ENCODE assay signal across 8 cellular contexts in genomic region chr19:49489601-49490167, GRCh38. TPM values are rescaled to one million over a fixed set of nuclear protein-coding genes. Genes with fewer than 3 reads are reported as not detected.
A peak's percentile ranks its signal among the peaks of the same experiment; 100 is the strongest.
DNase-seq lines count a peak whose midpoint lies in the region; ATAC-seq and TF ChIP-seq lines count a peak whose summit lies in the region.

No MANE protein-coding gene starts in this region.

- peaks cover 50% of the 10 kb centered on the region for H3K4me1 ChIP-seq in CD8-positive, alpha-beta memory T cell (ENCODE audit: insufficient read depth, low read length)

- H3K4me3 Mint-ChIP-seq in CD8-positive, alpha-beta memory T cell: peak overlapping the region; percentile 86 to 99 (median 97)
- H3K4me3 Mint-ChIP-seq in MCF 10A (ENCODE audit: unreplicated experiment): peak overlapping the region; percentile 95
- peak overlapping the region; percentile 47 for H3K4me3 Mint-ChIP-seq in natural killer cell

- peaks cover 14 to 80% (median 33%) of the 10 kb centered on the region in 3 donors for H3K36me3 Mint-ChIP-seq in CD8-positive, alpha-beta memory T cell
- H3K36me3 Mint-ChIP-seq in MCF 10A (ENCODE audit: insufficient read depth, unreplicated experiment): peaks cover 76% of the 10 kb centered on the region
- H3K36me3 Mint-ChIP-seq in natural killer cell: peaks cover 8% of the 10 kb centered on the region

- CTCF ChIA-PET in CD8-positive, alpha-beta memory T cell (lab: Charles Lee): interaction anchor here (1.1 to 2.9 kb wide), 11 partner anchors 12 to 189 kb away, joined by 3 to 14 read pairs (median 8); partner anchors contain the start of gene FLT3LG
- CTCF ChIA-PET in MCF 10A (lab: Yijun Ruan, JAX): interaction anchor here (0.8 kb wide), 1 partner anchor 183 kb away, joined by 3 read pairs; no protein-coding TSS in a partner anchor

- peaks cover 0 to 14% (median 6%) of the 10 kb centered on the region in 5 donors for H3K9me3 Mint-ChIP-seq in CD8-positive, alpha-beta memory T cell
- H3K9me3 Mint-ChIP-seq in MCF 10A (ENCODE audit: unreplicated experiment): no peaks in the 10 kb centered on the region
- H3K9me3 Mint-ChIP-seq in natural killer cell: no peaks in the 10 kb centered on the region

- intact Hi-C loops in MCF 10A (cut with micrococcal nuclease) (loop anchor here (5.0 kb wide), 1 partner anchor 37 kb away; the partner anchor contains the start of genes ALDH16A1 and PIH1D1), natural killer cell (cut with micrococcal nuclease) (loop anchor here (5.0 kb wide), 1 partner anchor 388 kb away; the partner anchor contains the start of genes AKT1S1 and TBC1D17)

- peak overlapping the region; percentile 93 for H3K4me3 ChIP-seq in CD8-positive, alpha-beta memory T cell (ENCODE audit: low read length)
- H3K4me3 ChIP-seq in LNCaP clone FGC (ENCODE audit: low read depth, low read length): peak overlapping the region; percentile 71

- H3K36me3 ChIP-seq in CD8-positive, alpha-beta memory T cell (ENCODE audit: insufficient read depth, low read length): peaks cover 52% of the 10 kb centered on the region

- ATAC-seq in natural killer cell (no peak), GM19455 (IDR thresholded peaks at IDR 0.05; ENCODE audit: unreplicated experiment) (no peak)

- H3K27me3 Mint-ChIP-seq in CD8-positive, alpha-beta memory T cell: peaks cover 0 to 7% of the 10 kb centered on the region in 2 donors
- H3K27me3 Mint-ChIP-seq in MCF 10A (ENCODE audit: insufficient read depth, unreplicated experiment): no peaks in the 10 kb centered on the region
- no peaks in the 10 kb centered on the region for H3K27me3 Mint-ChIP-seq in natural killer cell (ENCODE audit: low read depth in 2 of 2)

- POLR2A ChIA-PET in CD8-positive, alpha-beta memory T cell (lab: Charles Lee): interaction anchor here (0.7 kb wide), 1 partner anchor 38 kb away, joined by 3 read pairs; the partner anchor contains the start of gene PIH1D1
- POLR2A ChIA-PET in MCF 10A (lab: Yijun Ruan, JAX): interaction anchor here (0.7 to 3.7 kb wide), 8 partner anchors 8 to 439 kb away, joined by 3 to 69 read pairs (median 6); partner anchors contain the start of genes ALDH16A1, NOSIP, PIH1D1 and PRRG2

- peaks cover 54 to 76% (median 61%) of the 10 kb centered on the region in 3 donors for H3K4me1 Mint-ChIP-seq in CD8-positive, alpha-beta memory T cell
- no peaks in the 10 kb centered on the region for H3K4me1 Mint-ChIP-seq in MCF 10A (ENCODE audit: insufficient read depth, unreplicated experiment)
- H3K4me1 Mint-ChIP-seq in natural killer cell: peaks cover 31 to 37% of the 10 kb centered on the region in 2 donors

- H3K27ac ChIP-seq in CD8-positive, alpha-beta memory T cell (ENCODE audit: low read depth, low read length): peak overlapping the region; percentile 92

- peak in 2 of 5 donors; percentile 43 to 67 for DNase-seq in CD8-positive, alpha-beta memory T cell
- DNase-seq in LNCaP clone FGC (ENCODE audit: low read depth) (no peak), MCF 10A (ENCODE audit: unreplicated experiment) (no peak), natural killer cell (no peak), kidney tubule cell (ENCODE audit: low spot score) (no peak), OCI-M2 (lab: John Stamatoyannopoulos, UW; ENCODE audit: unreplicated experiment) (no peak), OCI-M1 (lab: John Stamatoyannopoulos, UW) (no peak)

- BruUV-seq in MCF 10A (replicated peaks; lab: Mats Ljungman, UMichigan): no TSS peak

- H3K27ac Mint-ChIP-seq in CD8-positive, alpha-beta memory T cell: peak overlapping the region; percentile 88 to 97 (median 94)
- peak overlapping the region; percentile 99 for H3K27ac Mint-ChIP-seq in MCF 10A (ENCODE audit: low read depth, unreplicated experiment)
- H3K27ac Mint-ChIP-seq in natural killer cell: peak overlapping the region; percentile 59 to 98

- H3K27me3 ChIP-seq in CD8-positive, alpha-beta memory T cell (ENCODE audit: insufficient read depth, low read length, poor library complexity, severe bottlenecking): no peaks in the 10 kb centered on the region

- TF ChIP-seq CTCF in LNCaP clone FGC (IDR thresholded peaks at IDR 0.05; ENCODE audit: control insufficient read depth, extremely low read depth, insufficient read depth) (peak; percentile 49), MCF 10A (IDR thresholded peaks at IDR 0.05; ENCODE audit: unreplicated experiment) (no peak), natural killer cell (IDR thresholded peaks at IDR 0.05) (no peak)

- no peaks in the 10 kb centered on the region for H3K9me3 ChIP-seq in CD8-positive, alpha-beta memory T cell (ENCODE audit: low read length)

RNA-seq across cellular contexts. Expression of gene RPL13A, which starts 2.3 kb away (rescaled TPM):
- total RNA-seq in CD8-positive, alpha-beta memory T cell: 1,000 to 10,000 TPM; 3,865 to 3,912 TPM
- polyA plus RNA-seq in CD8-positive, alpha-beta memory T cell: 2,679 TPM
- 3,716 and 3,819 TPM in 2 replicates for total RNA-seq in MCF 10A (2022)
- 1,000 to 10,000 TPM; 1,881 to 2,284 (median 2,283) TPM for total RNA-seq in natural killer cell

RNA-seq across cellular contexts. Expression of gene RPS11, which starts 6.5 kb away (rescaled TPM):
- 1,000 to 10,000 TPM; 2,863 to 2,871 TPM for total RNA-seq in CD8-positive, alpha-beta memory T cell
- polyA plus RNA-seq in CD8-positive, alpha-beta memory T cell: 1,959 TPM
- total RNA-seq in MCF 10A (2022) (2,096 and 2,306 TPM in 2 replicates), natural killer cell (1,000 to 10,000 TPM; 1,427 to 1,714 (median 1,549) TPM)

RNA-seq across cellular contexts. Expression of gene FLT3LG, which starts 15.7 kb away (rescaled TPM):
- total RNA-seq in CD8-positive, alpha-beta memory T cell: 10 to 100 TPM; 63.9 to 71.5 TPM
- 148 TPM for polyA plus RNA-seq in CD8-positive, alpha-beta memory T cell
- total RNA-seq in MCF 10A (2022) (1.5 and 3.6 TPM in 2 replicates), natural killer cell (10 to 100 TPM; 44.7 to 65.7 (median 64.8) TPM)

RNA-seq across cellular contexts. Expression of gene FCGRT, which starts 22.8 kb away (rescaled TPM):
- 10 to 100 TPM; 16.2 to 16.3 TPM for total RNA-seq in CD8-positive, alpha-beta memory T cell
- 52.4 TPM for polyA plus RNA-seq in CD8-positive, alpha-beta memory T cell
- total RNA-seq in MCF 10A (2022) (not detected in 2 replicates), natural killer cell (10 to 100 TPM; 13.5 to 39.2 (median 19.9) TPM)

RNA-seq across cellular contexts. Expression of gene ALDH16A1, which starts 36.7 kb away (rescaled TPM):
- 10 to 100 TPM; 46.7 to 51.8 TPM for total RNA-seq in CD8-positive, alpha-beta memory T cell
- polyA plus RNA-seq in CD8-positive, alpha-beta memory T cell: 32.5 TPM
- total RNA-seq in MCF 10A (2022): 28.4 and 34.2 TPM in 2 replicates
- 10 to 100 TPM; 39.9 to 43.2 (median 41.4) TPM for total RNA-seq in natural killer cell

Comparison
In these comparisons a context has a peak if more than half of its experiments do, and no peak if none do; other contexts are left out.
1. H3K4me3 Mint-ChIP-seq: peak in every context shown above with its lines; median percentile 97 in CD8-positive, alpha-beta memory T cell; 95 in MCF 10A; 47 in natural killer cell.
2. RNA of gene FLT3LG, which starts 15.7 kb away (total RNA-seq): 63.9 to 71.5 TPM in CD8-positive, alpha-beta memory T cell and 44.7 to 65.7 TPM in natural killer cell; 1.5 to 3.6 TPM in MCF 10A; every median in the first group is over 10 times any median in the second.
3. Peak in every context shown above with its lines, with median percentiles within 50 percentile points of each other: H3K27ac Mint-ChIP-seq.